In the genomic region with DNA sequence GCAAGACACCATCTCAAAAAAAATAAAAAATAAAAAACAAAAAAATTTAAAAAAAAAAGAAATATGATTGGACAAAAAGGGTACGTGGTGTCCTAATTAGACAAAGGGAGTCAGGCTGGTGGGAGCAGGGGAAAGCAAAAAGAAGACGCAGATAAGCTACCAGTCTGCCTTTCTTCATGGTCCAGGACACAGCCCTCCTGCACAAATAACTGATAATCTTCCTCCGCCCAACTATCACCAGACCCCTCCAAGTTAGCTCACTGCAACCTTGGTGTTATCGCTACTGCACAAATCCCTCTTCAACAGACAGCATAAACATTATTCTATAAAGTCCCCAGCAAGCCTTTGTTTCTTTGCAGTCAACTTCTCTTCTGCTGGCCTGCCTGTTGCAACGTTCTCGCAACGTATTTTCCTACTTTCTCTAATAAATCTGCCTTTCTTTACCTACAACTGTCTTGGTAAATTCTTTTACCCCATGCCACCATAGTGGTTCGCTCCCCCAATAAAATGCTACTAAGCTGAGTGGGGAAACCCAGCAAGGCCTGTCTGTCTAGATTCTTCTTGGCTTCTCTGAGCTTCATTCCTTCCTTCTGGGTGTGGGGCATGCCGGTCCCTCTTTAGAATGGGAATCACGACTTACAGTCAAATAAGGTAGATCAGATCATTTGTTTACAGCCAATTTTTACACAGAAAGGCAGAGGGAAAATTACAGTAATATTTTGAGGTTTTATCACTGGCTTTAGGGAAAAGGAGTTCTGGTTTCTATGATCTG, we compare ENCODE assay signal across 1 cellular context.
TF ChIP-seq lines count a peak whose summit lies in the region.

No MANE protein-coding gene starts in this region.

TF ChIP-seq in K562, 482 proteins besides CTCF, POLR2A, EP300 and RAD21 (continued from another document):
- TF ChIP-seq CUX1 (CRISPR knock-in tag; IDR thresholded peaks at IDR 0.05) (no peak), PHB2 (IDR thresholded peaks at IDR 0.05; ENCODE audit: low read depth) (no peak), GATAD2A (IDR thresholded peaks at IDR 0.05) (no peak), TCF3 (CRISPR knock-in tag; IDR thresholded peaks at IDR 0.05) (peak; percentile 54; the same call in 1 of the 2 replicates), ELF4 (CRISPR knock-in tag; IDR thresholded peaks at IDR 0.05) (no peak), ATF2 (CRISPR knock-in tag; IDR thresholded peaks at IDR 0.05) (no peak), ZNF57 (CRISPR knock-in tag; IDR thresholded peaks at IDR 0.05) (no peak), ZNF175 (CRISPR knock-in tag; IDR thresholded peaks at IDR 0.05; ENCODE audit: low read depth) (no peak), SAFB2 (IDR thresholded peaks at IDR 0.05; ENCODE audit: borderline replicate concordance, low read depth, low read length, severe bottlenecking) (no peak), TAF7 (tag; IDR thresholded peaks at IDR 0.05) (no peak), CBX3 (IDR thresholded peaks at IDR 0.05; ENCODE audit: borderline replicate concordance in 1 of 2, low read length in 2 of 2) (no peak), FOXK1 (CRISPR knock-in tag; IDR thresholded peaks at IDR 0.05; ENCODE audit: borderline replicate concordance) (no peak), ZFP91 (CRISPR knock-in tag; IDR thresholded peaks at IDR 0.05) (no peak), XRCC3 (IDR thresholded peaks at IDR 0.05) (no peak), ZNF589 (CRISPR knock-in tag; IDR thresholded peaks at IDR 0.05; ENCODE audit: low read depth) (no peak), RFX5 (IDR thresholded peaks at IDR 0.05; ENCODE audit: low read depth, low read length) (no peak), SNRNP70 (optimal IDR thresholded peaks at IDR 0.05; ENCODE audit: low read depth, low read length) (no peak), NUFIP1 (IDR thresholded peaks at IDR 0.05; ENCODE audit: partially characterized antibody) (no peak), EP400 (IDR thresholded peaks at IDR 0.05) (no peak), C11orf30 (IDR thresholded peaks at IDR 0.05; ENCODE audit: low read depth) (no peak), ZBTB33 (CRISPR knock-in tag; IDR thresholded peaks at IDR 0.05) (no peak)
- TF ChIP-seq, protein P1, sequence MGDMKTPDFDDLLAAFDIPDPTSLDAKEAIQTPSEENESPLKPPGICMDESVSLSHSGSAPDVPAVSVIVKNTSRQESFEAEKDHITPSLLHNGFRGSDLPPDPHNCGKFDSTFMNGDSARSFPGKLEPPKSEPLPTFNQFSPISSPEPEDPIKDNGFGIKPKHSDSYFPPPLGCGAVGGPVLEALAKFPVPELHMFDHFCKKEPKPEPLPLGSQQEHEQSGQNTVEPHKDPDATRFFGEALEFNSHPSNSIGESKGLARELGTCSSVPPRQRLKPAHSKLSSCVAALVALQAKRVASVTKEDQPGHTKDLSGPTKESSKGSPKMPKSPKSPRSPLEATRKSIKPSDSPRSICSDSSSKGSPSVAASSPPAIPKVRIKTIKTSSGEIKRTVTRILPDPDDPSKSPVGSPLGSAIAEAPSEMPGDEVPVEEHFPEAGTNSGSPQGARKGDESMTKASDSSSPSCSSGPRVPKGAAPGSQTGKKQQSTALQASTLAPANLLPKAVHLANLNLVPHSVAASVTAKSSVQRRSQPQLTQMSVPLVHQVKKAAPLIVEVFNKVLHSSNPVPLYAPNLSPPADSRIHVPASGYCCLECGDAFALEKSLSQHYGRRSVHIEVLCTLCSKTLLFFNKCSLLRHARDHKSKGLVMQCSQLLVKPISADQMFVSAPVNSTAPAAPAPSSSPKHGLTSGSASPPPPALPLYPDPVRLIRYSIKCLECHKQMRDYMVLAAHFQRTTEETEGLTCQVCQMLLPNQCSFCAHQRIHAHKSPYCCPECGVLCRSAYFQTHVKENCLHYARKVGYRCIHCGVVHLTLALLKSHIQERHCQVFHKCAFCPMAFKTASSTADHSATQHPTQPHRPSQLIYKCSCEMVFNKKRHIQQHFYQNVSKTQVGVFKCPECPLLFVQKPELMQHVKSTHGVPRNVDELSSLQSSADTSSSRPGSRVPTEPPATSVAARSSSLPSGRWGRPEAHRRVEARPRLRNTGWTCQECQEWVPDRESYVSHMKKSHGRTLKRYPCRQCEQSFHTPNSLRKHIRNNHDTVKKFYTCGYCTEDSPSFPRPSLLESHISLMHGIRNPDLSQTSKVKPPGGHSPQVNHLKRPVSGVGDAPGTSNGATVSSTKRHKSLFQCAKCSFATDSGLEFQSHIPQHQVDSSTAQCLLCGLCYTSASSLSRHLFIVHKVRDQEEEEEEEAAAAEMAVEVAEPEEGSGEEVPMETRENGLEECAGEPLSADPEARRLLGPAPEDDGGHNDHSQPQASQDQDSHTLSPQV (IDR thresholded peaks at IDR 0.05), result no peak
- TF ChIP-seq, protein P2, sequence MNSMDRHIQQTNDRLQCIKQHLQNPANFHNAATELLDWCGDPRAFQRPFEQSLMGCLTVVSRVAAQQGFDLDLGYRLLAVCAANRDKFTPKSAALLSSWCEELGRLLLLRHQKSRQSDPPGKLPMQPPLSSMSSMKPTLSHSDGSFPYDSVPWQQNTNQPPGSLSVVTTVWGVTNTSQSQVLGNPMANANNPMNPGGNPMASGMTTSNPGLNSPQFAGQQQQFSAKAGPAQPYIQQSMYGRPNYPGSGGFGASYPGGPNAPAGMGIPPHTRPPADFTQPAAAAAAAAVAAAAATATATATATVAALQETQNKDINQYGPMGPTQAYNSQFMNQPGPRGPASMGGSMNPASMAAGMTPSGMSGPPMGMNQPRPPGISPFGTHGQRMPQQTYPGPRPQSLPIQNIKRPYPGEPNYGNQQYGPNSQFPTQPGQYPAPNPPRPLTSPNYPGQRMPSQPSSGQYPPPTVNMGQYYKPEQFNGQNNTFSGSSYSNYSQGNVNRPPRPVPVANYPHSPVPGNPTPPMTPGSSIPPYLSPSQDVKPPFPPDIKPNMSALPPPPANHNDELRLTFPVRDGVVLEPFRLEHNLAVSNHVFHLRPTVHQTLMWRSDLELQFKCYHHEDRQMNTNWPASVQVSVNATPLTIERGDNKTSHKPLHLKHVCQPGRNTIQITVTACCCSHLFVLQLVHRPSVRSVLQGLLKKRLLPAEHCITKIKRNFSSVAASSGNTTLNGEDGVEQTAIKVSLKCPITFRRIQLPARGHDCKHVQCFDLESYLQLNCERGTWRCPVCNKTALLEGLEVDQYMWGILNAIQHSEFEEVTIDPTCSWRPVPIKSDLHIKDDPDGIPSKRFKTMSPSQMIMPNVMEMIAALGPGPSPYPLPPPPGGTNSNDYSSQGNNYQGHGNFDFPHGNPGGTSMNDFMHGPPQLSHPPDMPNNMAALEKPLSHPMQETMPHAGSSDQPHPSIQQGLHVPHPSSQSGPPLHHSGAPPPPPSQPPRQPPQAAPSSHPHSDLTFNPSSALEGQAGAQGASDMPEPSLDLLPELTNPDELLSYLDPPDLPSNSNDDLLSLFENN (IDR thresholded peaks at IDR 0.05; ENCODE audit: low read depth in 2 of 2, low read length in 2 of 2), result no peak
- TF ChIP-seq, protein P3, sequence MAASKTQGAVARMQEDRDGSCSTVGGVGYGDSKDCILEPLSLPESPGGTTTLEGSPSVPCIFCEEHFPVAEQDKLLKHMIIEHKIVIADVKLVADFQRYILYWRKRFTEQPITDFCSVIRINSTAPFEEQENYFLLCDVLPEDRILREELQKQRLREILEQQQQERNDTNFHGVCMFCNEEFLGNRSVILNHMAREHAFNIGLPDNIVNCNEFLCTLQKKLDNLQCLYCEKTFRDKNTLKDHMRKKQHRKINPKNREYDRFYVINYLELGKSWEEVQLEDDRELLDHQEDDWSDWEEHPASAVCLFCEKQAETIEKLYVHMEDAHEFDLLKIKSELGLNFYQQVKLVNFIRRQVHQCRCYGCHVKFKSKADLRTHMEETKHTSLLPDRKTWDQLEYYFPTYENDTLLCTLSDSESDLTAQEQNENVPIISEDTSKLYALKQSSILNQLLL (CRISPR knock-in tag; IDR thresholded peaks at IDR 0.05; ENCODE audit: borderline replicate concordance), result no peak
TF ChIP-seq in K562: peak in this region for 16.
